ENCODE assay signal across 24 cellular contexts in the genomic region with DNA sequence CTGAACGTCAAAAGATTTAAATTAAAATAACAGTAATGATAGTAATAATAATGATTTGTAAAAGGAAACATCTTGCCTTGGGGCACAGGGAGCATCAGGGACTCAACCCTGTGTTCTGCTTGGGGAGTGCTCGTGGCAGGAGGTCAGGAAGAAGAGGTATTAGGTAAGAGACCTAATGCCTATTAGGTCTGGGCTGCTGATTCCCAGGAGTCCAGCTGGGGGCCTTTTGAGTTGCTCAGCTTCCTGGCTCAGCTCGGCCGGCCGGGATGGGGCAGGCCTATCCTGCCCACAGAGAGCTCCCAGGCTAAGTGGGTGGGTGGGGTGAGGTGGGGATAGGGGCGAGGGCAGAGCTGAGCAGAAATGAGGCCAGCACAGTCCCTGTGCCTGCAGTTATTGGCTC. TPM values are rescaled to one million over a fixed set of nuclear protein-coding genes. Genes with fewer than 3 reads are reported as not detected.
DNase-seq lines count a peak whose midpoint lies in the region; ATAC-seq and TF ChIP-seq lines count a peak whose summit lies in the region.
"Had no signal": no experiment of that assay in that cellular context is flagged by ENCODE, and none has a peak within 500 bp of the region (broad histone marks: within the 10 kb centered on the region; RNA-seq: fewer than 3 reads in every experiment).

No MANE protein-coding gene starts in this region.

- peak; percentile 11 for DNase-seq in ACHN
- peak; percentile 15 for DNase-seq in GM23248
- no peak for DNase-seq in WTC11 (ENCODE audit: low spot score)
- DNase-seq in kidney tubule cell (ENCODE audit: low spot score) = peak; percentile 41
- DNase-seq in activated naive CD4-positive, alpha-beta T cell treated with anti-CD3 and anti-CD28 coated beads, Interleukin-2, amount 50 U/mL, for 16 hours = no peak
- no peak for DNase-seq in body of pancreas
- DNase-seq: activated CD8-positive, alpha-beta T cell treated with anti-CD3 and anti-CD28 coated beads, Interleukin-2, amount 10 ng/mL, durations not matched to agents 7 days and 5 days; activated naive CD4-positive, alpha-beta T cell treated with anti-CD3 and anti-CD28 coated beads, Interleukin-2, amount 10 ng/mL, durations not matched to agents 7 days and 5 days; DMS153; effector CD4-positive, alpha-beta T cell; HFFc6; left ventricle myocardium superior; NCI-H1436; NCI-H2081; NCI-H226; SHP77 treated with DMSO at 0.1 percent for 48 hours; sigmoid colon; stimulated activated CD4-positive, alpha-beta T cell treated with anti-CD3 and anti-CD28 coated beads, Interleukin-4, amount 100 ng/mL, for 24 hours; tibial artery had no signal

- H3K9me3 ChIP-seq in GM23248 (ENCODE audit: low read depth) (no peaks in the 10 kb centered on the region), body of pancreas (no peaks in the 10 kb centered on the region)
- H3K9me3 ChIP-seq: sigmoid colon, tibial artery had no signal

- no peaks in the 10 kb centered on the region for H3K36me3 Mint-ChIP-seq in WTC11
- H3K36me3 Mint-ChIP-seq: activated naive CD4-positive, alpha-beta T cell treated with anti-CD3 and anti-CD28 coated beads, Interleukin-2, amount 10 ng/mL, durations not matched to agents 7 days and 5 days had no signal

- no peaks in the 10 kb centered on the region for H3K4me1 ChIP-seq in GM23248 (ENCODE audit: insufficient read depth)
- H3K4me1 ChIP-seq in body of pancreas = peaks cover 3% of the 10 kb centered on the region

- intact Hi-C loops in body of pancreas (cut with DNase I) = no loop called here

- in situ Hi-C loops in ACHN (cut with HindIII; ENCODE audit: low pct_ligation_motif_present, low pct_unique_long_range_greater_than_20kb, low sequenced_read_pairs) = no loop called here
- in situ Hi-C loops in GM23248 (cut with MboI) = no loop called here

- CTCF ChIA-PET in WTC11 (lab: Charles Lee) = interaction anchor here (0.5 to 8.8 kb wide), 13 partner anchors 10 to 150 kb away, joined by 3 to 83 read pairs (median 4); no protein-coding TSS in a partner anchor

- POLR2A ChIA-PET in WTC11 (lab: Charles Lee) = no interaction called here

- H2AFZ ChIP-seq in GM23248 = no peak overlapping the region

- no peak for TF ChIP-seq CTCF in WTC11 (IDR thresholded peaks at IDR 0.05)
- no peak for TF ChIP-seq CTCF in body of pancreas (IDR thresholded peaks at IDR 0.05)

- no peaks in the 10 kb centered on the region for H3F3A ChIP-seq in GM23248 (ENCODE audit: insufficient read depth)

- H4K20me1 ChIP-seq in GM23248 (ENCODE audit: insufficient read depth) = no peaks in the 10 kb centered on the region

- H3K27ac Mint-ChIP-seq in WTC11 = no peak overlapping the region
- H3K27ac Mint-ChIP-seq: activated CD8-positive, alpha-beta T cell treated with anti-CD3 and anti-CD28 coated beads, Interleukin-2, amount 10 ng/mL, durations not matched to agents 7 days and 5 days; activated naive CD4-positive, alpha-beta T cell treated with anti-CD3 and anti-CD28 coated beads, Interleukin-2, amount 10 ng/mL, durations not matched to agents 7 days and 5 days; HFFc6; T-helper 2 cell treated with Interferon-gamma antibody and Interleukin-4, amounts not matched to agents 5 μg/mL and 100 μg/mL, for 36 hours had no signal

- 41 to 59% methylated on average over 6 of the region's 6 CpGs for WGBS in GM23248 (ENCODE audit: low coverage in 1 of 2, low lambda C conversion rate in 2 of 2, missing lambda C conversion rate in 2 of 2), 2 experiments
- 56 to 59% methylated on average over 6 of the region's 6 CpGs for WGBS in body of pancreas, 2 donors

- H3K4me1 Mint-ChIP-seq in WTC11 = peaks cover 23% of the 10 kb centered on the region

- peak; percentile 52 for ATAC-seq in WTC11
- ATAC-seq in HG03378 (IDR thresholded peaks at IDR 0.05; ENCODE audit: unreplicated experiment) = no peak
- ATAC-seq in HG03469 (IDR thresholded peaks at IDR 0.05; ENCODE audit: unreplicated experiment) = no peak
- no peak for ATAC-seq in body of pancreas
- ATAC-seq: activated CD8-positive, alpha-beta T cell treated with anti-CD3 and anti-CD28 coated beads, Interleukin-2, amount 10 ng/mL, durations not matched to agents 7 days and 5 days; left ventricle myocardium superior had no signal

- H3K4me3 Mint-ChIP-seq in WTC11 = no peak overlapping the region
- H3K4me3 Mint-ChIP-seq: activated CD8-positive, alpha-beta T cell treated with anti-CD3 and anti-CD28 coated beads, Interleukin-2, amount 10 ng/mL, durations not matched to agents 7 days and 5 days; activated naive CD4-positive, alpha-beta T cell treated with anti-CD3 and anti-CD28 coated beads, Interleukin-2, amount 10 ng/mL, durations not matched to agents 7 days and 5 days; HFFc6; T-helper 2 cell treated with Interferon-gamma antibody and Interleukin-4, amounts not matched to agents 5 μg/mL and 100 μg/mL, for 36 hours had no signal

- H3K27ac ChIP-seq in GM23248 = no peak overlapping the region
- H3K27ac ChIP-seq in body of pancreas = no peak overlapping the region
- H3K27ac ChIP-seq: epithelial cell of prostate, sigmoid colon, tibial artery had no signal

- H3K9ac ChIP-seq in GM23248 = no peak overlapping the region

- no peaks in the 10 kb centered on the region for H3K79me2 ChIP-seq in GM23248 (ENCODE audit: insufficient read depth)

- H3K9me2 ChIP-seq in GM23248 (ENCODE audit: insufficient read depth) = no peaks in the 10 kb centered on the region

- H3K27me3 ChIP-seq in GM23248 (replicated peaks; ENCODE audit: insufficient read depth) = peaks cover 34% of the 10 kb centered on the region
- H3K27me3 ChIP-seq in body of pancreas = peaks cover 0 to 19% of the 10 kb centered on the region in 2 donors

- H3K36me3 ChIP-seq in GM23248 (ENCODE audit: low read depth) (no peaks in the 10 kb centered on the region), body of pancreas (replicated peaks in 1 of 2; ENCODE audit: insufficient read depth in 1 of 2, low read depth in 2 of 2) (no peaks in the 10 kb centered on the region)
- H3K36me3 ChIP-seq: sigmoid colon, tibial artery had no signal

- no peaks in the 10 kb centered on the region for H3K9me3 Mint-ChIP-seq in WTC11
- H3K9me3 Mint-ChIP-seq: activated naive CD4-positive, alpha-beta T cell treated with anti-CD3 and anti-CD28 coated beads, Interleukin-2, amount 10 ng/mL, durations not matched to agents 7 days and 5 days; HFFc6; T-helper 2 cell treated with Interferon-gamma antibody and Interleukin-4, amounts not matched to agents 5 μg/mL and 100 μg/mL, for 36 hours had no signal

- no peak for TF ChIP-seq POLR2A in body of pancreas (IDR thresholded peaks at IDR 0.05)

- peaks cover 97% of the 10 kb centered on the region for H3K27me3 Mint-ChIP-seq in WTC11 (ENCODE audit: low read depth)

- H3K4me3 ChIP-seq in GM23248 (no peak overlapping the region), body of pancreas (no peak overlapping the region)
- H3K4me3 ChIP-seq: sigmoid colon, tibial artery had no signal

- no peak overlapping the region for H3K4me2 ChIP-seq in GM23248 (ENCODE audit: unreplicated experiment)

TF ChIP-seq in WTC11, 78 proteins besides CTCF, POLR2A, EP300 and RAD21:
- TF ChIP-seq EMX1 (CRISPR knock-in tag; IDR thresholded peaks at IDR 0.05) = no peak
- no peak for TF ChIP-seq ZNF232 (CRISPR knock-in tag; IDR thresholded peaks at IDR 0.05)
- TF ChIP-seq, protein P1, sequence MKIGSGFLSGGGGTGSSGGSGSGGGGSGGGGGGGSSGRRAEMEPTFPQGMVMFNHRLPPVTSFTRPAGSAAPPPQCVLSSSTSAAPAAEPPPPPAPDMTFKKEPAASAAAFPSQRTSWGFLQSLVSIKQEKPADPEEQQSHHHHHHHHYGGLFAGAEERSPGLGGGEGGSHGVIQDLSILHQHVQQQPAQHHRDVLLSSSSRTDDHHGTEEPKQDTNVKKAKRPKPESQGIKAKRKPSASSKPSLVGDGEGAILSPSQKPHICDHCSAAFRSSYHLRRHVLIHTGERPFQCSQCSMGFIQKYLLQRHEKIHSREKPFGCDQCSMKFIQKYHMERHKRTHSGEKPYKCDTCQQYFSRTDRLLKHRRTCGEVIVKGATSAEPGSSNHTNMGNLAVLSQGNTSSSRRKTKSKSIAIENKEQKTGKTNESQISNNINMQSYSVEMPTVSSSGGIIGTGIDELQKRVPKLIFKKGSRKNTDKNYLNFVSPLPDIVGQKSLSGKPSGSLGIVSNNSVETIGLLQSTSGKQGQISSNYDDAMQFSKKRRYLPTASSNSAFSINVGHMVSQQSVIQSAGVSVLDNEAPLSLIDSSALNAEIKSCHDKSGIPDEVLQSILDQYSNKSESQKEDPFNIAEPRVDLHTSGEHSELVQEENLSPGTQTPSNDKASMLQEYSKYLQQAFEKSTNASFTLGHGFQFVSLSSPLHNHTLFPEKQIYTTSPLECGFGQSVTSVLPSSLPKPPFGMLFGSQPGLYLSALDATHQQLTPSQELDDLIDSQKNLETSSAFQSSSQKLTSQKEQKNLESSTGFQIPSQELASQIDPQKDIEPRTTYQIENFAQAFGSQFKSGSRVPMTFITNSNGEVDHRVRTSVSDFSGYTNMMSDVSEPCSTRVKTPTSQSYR (CRISPR knock-in tag; IDR thresholded peaks at IDR 0.05) = no peak
- no peak for TF ChIP-seq NR1H2 (CRISPR knock-in tag; IDR thresholded peaks at IDR 0.05)
- no peak for TF ChIP-seq ZNF512 (CRISPR knock-in tag; IDR thresholded peaks at IDR 0.05; ENCODE audit: borderline replicate concordance)

RNA-seq across cellular contexts. Expression of gene LMX1B, which starts 17.5 kb away (rescaled TPM):
- not detected in 2 replicates for total RNA-seq in GM23248 (2014; rRNA removed; shearing (Covaris generic))
- polyA plus RNA-seq in GM23248 (2016; fragmentation: Nextera tagmentation; extraction: Ambion mirVana) = not detected in 2 replicates
- total RNA-seq in WTC11 (2021) (4.6 to 12.4 TPM (median 5.1 TPM) in 3 replicates), body of pancreas (under 1 TPM in 1 of 2 donors, not detected in 1; 0.26 TPM)
- total RNA-seq: activated CD8-positive, alpha-beta T cell treated with anti-CD3 and anti-CD28 coated beads, Interleukin-2, amount 10 ng/mL, durations not matched to agents 7 days and 5 days; HFFc6 had no signal
- polyA plus RNA-seq: BJ had no signal

Comparison
In these comparisons a context has a peak if more than half of its experiments do, and no peak if none do; other contexts are left out.
1. DNase-seq: peak in ACHN (single experiment), GM23248 (single experiment) and kidney tubule cell (single experiment); none in WTC11 (single experiment), activated naive CD4-positive, alpha-beta T cell treated with anti-CD3 and anti-CD28 coated beads, Interleukin-2, amount 50 U/mL, for 16 hours (single experiment) and body of pancreas (0 of 4).